ENCODE assay signal across 8 cellular contexts in the genomic region with DNA sequence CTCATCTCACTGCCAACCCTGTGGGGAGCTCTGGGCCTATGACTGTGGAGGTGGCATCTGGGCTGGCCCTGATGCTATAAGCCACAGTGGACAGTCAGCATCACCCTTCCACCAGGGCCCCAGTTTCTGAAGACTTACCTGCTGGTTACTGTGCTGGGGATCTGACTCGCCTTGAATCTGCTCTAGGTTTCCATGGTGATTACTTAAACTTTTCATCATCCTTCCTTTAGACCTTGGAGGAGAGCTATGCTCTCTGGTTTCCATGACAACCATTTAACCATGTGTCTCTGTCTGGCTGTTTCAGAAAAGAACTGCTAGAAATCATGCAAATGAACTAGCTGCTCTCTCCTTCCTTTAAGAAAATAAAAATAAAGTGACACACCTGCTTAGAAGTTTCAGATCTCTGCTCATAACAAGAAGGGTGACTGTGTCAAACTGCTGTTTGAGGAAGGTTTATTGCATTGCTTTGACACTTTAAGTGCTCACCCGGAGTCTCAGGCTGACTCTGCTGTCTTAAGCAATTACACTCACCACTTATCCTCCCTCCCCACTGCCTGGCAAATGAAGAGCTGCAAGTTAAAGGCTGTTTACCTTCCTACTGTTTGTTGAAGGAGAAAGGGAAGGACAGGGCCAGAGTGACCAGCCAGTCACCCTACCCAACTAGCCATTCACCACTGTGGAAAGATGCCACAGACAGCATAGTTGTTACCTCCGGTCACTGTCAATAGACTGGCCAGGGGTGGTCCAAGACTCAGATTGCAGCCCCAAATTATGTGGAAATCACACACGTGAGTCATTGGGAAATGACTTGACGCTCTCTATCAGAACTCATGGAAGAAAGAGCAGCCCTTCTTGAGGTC.
DNase-seq lines count a peak whose midpoint lies in the region; ATAC-seq and TF ChIP-seq lines count a peak whose summit lies in the region.

No MANE protein-coding gene starts in this region.

- ATAC-seq in GM18519 (IDR thresholded peaks at IDR 0.05; ENCODE audit: low FRiP score, unreplicated experiment), result peak; percentile 96
- peak; percentile 93 for ATAC-seq in GM21529 (IDR thresholded peaks at IDR 0.05; ENCODE audit: unreplicated experiment)
- ATAC-seq in stimulated activated naive CD8-positive, alpha-beta T cell treated with anti-CD3 and anti-CD28 coated beads, Interleukin-15, Interleukin-2, amounts not matched to agents 100 U/mL and 50 U/mL, for 24 hours, result peak; percentile 86

- H3K27ac ChIP-seq in endodermal cell (ENCODE audit: low read depth, low read length), result peak overlapping the region; percentile 79

- H3K4me3 ChIP-seq in Jurkat, Clone E6-1 (ENCODE audit: low read length), result no peak overlapping the region
- no peak overlapping the region for H3K4me3 ChIP-seq in endodermal cell (ENCODE audit: low read length)

- in situ Hi-C loops in G401 (cut with HindIII; ENCODE audit: low sequenced_read_pairs), result no loop called here

- H3K27me3 Mint-ChIP-seq in endodermal cell (ENCODE audit: insufficient read depth), result peaks cover 6% of the 10 kb centered on the region

- H3K36me3 Mint-ChIP-seq in endodermal cell (ENCODE audit: low read depth), result no peaks in the 10 kb centered on the region

- peak; percentile 8 for DNase-seq in Jurkat, Clone E6-1 (ENCODE audit: low read depth, low spot score)
- DNase-seq in endodermal cell (no peak), G401 (ENCODE audit: low spot score) (no peak), D341Med (ENCODE audit: low spot score) (no peak), HUDEP-2 (lab: John Stamatoyannopoulos, UW; ENCODE audit: unreplicated experiment in 76 of 76) (no peak)
- peak; percentile 28 for DNase-seq in stimulated activated naive CD8-positive, alpha-beta T cell treated with anti-CD3 and anti-CD28 coated beads, Interleukin-15, Interleukin-2, amounts not matched to agents 100 U/mL and 50 U/mL, for 24 hours

- no peaks in the 10 kb centered on the region for H3K36me3 ChIP-seq in endodermal cell (ENCODE audit: control insufficient read depth, insufficient read depth, low read length)

- H3K27ac Mint-ChIP-seq in endodermal cell, result no peak overlapping the region

- H3K9me3 ChIP-seq in endodermal cell (ENCODE audit: control insufficient read depth, low read length), result no peaks in the 10 kb centered on the region

- no peak for TF ChIP-seq CTCF in endodermal cell (conservative IDR thresholded peaks at IDR 0.05)

- 70 to 85% methylated on average over 5 of the region's 5 CpGs for WGBS in endodermal cell (ENCODE audit: insufficient coverage in 1 of 2, insufficient read length in 1 of 2), 2 experiments

- H3K4me1 ChIP-seq in endodermal cell (ENCODE audit: control insufficient read depth, insufficient read depth, low read length), result no peaks in the 10 kb centered on the region

- no peaks in the 10 kb centered on the region for H3K9me3 Mint-ChIP-seq in endodermal cell

- H3K4me3 Mint-ChIP-seq in endodermal cell, result no peak overlapping the region

- no peak overlapping the region for H3K9ac ChIP-seq in endodermal cell (ENCODE audit: extremely low read depth, low read length, poor library complexity, severe bottlenecking)

- H3K4me1 Mint-ChIP-seq in endodermal cell, result peaks cover 13% of the 10 kb centered on the region

- H3K27me3 ChIP-seq in endodermal cell (ENCODE audit: control insufficient read depth, insufficient read depth, low read length, poor library complexity, severe bottlenecking), result no peaks in the 10 kb centered on the region

Comparison
In these comparisons a context has a peak if more than half of its experiments do, and no peak if none do; other contexts are left out.
1. DNase-seq: peak in Jurkat, Clone E6-1 (single experiment) and stimulated activated naive CD8-positive, alpha-beta T cell treated with anti-CD3 and anti-CD28 coated beads, Interleukin-15, Interleukin-2, amounts not matched to agents 100 U/mL and 50 U/mL, for 24 hours (single experiment); none in endodermal cell (single experiment), G401 (single experiment), D341Med (single experiment) and HUDEP-2 (0 of 76).
2. Peak in every context shown above with its lines, with median percentiles within 50 percentile points of each other: ATAC-seq.